Comparison of ENCODE assay signal across 1 cellular context in genomic region chr12:42144174-42144423, GRCh38.
TF ChIP-seq lines count a peak whose summit lies in the region.

No MANE protein-coding gene starts in this region.

TF ChIP-seq in HCT116, 20 proteins besides CTCF, POLR2A, EP300 and RAD21 (continued from another document):
- TF ChIP-seq SIN3A (IDR thresholded peaks at IDR 0.05; ENCODE audit: low read depth) (no peak), ZNF274 (IDR thresholded peaks at IDR 0.05; ENCODE audit: low read depth, low read length) (no peak), FOSL1 (IDR thresholded peaks at IDR 0.05; ENCODE audit: low read depth) (no peak), REST (IDR thresholded peaks at IDR 0.05; ENCODE audit: low read depth) (no peak), ZBTB33 (IDR thresholded peaks at IDR 0.05; ENCODE audit: extremely low read depth, insufficient replicate concordance, low read length) (no peak), SP1 (IDR thresholded peaks at IDR 0.05; ENCODE audit: low read depth) (no peak), EZH2phosphoT487 (IDR thresholded peaks at IDR 0.05; ENCODE audit: borderline replicate concordance) (no peak)
